16 cellular contexts compared by ENCODE assay signal in the genomic region with DNA sequence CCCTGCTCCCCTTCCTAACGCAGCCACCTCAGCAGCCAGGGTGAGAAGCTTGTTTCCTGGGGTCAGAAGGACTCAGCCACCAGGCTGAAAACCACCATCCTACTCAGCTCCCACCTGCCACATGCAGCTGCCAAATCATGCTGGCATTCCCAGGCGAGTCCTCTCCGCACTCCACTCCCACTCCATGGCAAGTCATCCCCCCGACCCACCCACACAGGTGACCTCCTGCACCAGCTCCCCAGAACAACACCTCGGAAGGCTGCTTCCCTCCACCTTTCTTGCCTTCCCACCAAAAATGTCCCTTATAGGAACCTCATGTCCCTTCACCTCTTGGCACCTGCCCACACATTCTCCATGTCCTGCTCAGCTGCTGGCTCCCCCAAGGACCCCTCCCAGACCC. TPM values are rescaled to one million over a fixed set of nuclear protein-coding genes. Genes with fewer than 3 reads are reported as not detected.
DNase-seq lines count a peak whose midpoint lies in the region; ATAC-seq, FAIRE-seq and TF ChIP-seq lines count a peak whose summit lies in the region.
"Had no signal": no experiment of that assay in that cellular context is flagged by ENCODE, and none has a peak within 500 bp of the region (broad histone marks: within the 10 kb centered on the region; RNA-seq: fewer than 3 reads in every experiment).

No MANE protein-coding gene starts in this region.

- H3K27me3 Mint-ChIP-seq in activated CD8-positive, alpha-beta T cell treated with anti-CD3 and anti-CD28 coated beads for 36 hours: no peaks in the 10 kb centered on the region
- no peaks in the 10 kb centered on the region for H3K27me3 Mint-ChIP-seq in naive B cell

- peaks cover 40% of the 10 kb centered on the region for H3K79me2 ChIP-seq in HepG2 (ENCODE audit: insufficient read depth, low read length)

- DNase-seq in HepG2 (ENCODE audit: low spot score): no peak
- no peak for DNase-seq in right lobe of liver
- DNase-seq in activated CD8-positive, alpha-beta T cell treated with anti-CD3 and anti-CD28 coated beads for 36 hours: no peak
- DNase-seq in naive B cell: no peak
- DNase-seq in HUDEP-2 (lab: John Stamatoyannopoulos, UW; ENCODE audit: unreplicated experiment in 76 of 76): no peak
- no peak for DNase-seq in NCI-H1048 (lab: John Stamatoyannopoulos, UW)
- DNase-seq: activated gamma-delta T cell treated with Interleukin-2 at 50 U/mL for 16 hours, kidney glomerular epithelial cell, mesendoderm, NCI-H1092 treated with DMSO at 0.1 percent for 48 hours, NCI-H510A treated with DMSO at 0.1 percent for 48 hours, retina had no signal

- no peak overlapping the region for H2AFZ ChIP-seq in HepG2 (ENCODE audit: low read length)
- H2AFZ ChIP-seq: hepatocyte had no signal

- 0 out of 2 replicates have a peak overlapping the region, but pooled peaks have one; percentile 2 for H3K9ac ChIP-seq in HepG2 (ENCODE audit: insufficient read depth, low read depth, low read length)

- H3K36me3 Mint-ChIP-seq in activated CD8-positive, alpha-beta T cell treated with anti-CD3 and anti-CD28 coated beads for 36 hours (ENCODE audit: low read depth): peaks cover 39% of the 10 kb centered on the region
- H3K36me3 Mint-ChIP-seq in naive B cell: peaks cover 5 to 20% of the 10 kb centered on the region in 2 donors

- no peak for TF ChIP-seq RAD21 in HepG2 (CRISPR knock-in tag; IDR thresholded peaks at IDR 0.05)

- ATAC-seq in HepG2 (no peak), right lobe of liver (no peak), naive B cell (ENCODE audit: low read depth in 2 of 2) (no peak), GM21717 (IDR thresholded peaks at IDR 0.05; ENCODE audit: unreplicated experiment) (no peak)
- no peak for ATAC-seq in activated CD8-positive, alpha-beta T cell treated with anti-CD3 and anti-CD28 coated beads for 36 hours
- ATAC-seq: WTC11 had no signal

- POLR2A ChIA-PET in HepG2 (lab: Yijun Ruan, JAX): no interaction called here
- POLR2A ChIA-PET in activated CD8-positive, alpha-beta T cell treated with anti-CD3 and anti-CD28 coated beads for 36 hours (lab: Charles Lee): interaction anchor here (0.9 to 3.1 kb wide), 4 partner anchors 10 to 23 kb away, joined by 3 to 17 read pairs (median 3); no protein-coding TSS in a partner anchor

- intact Hi-C loops in HepG2 (cut with micrococcal nuclease; ENCODE audit: unreplicated experiment) (no loop called here), right lobe of liver (cut with DNase I) (no loop called here)
- intact Hi-C loops in activated CD8-positive, alpha-beta T cell treated with anti-CD3 and anti-CD28 coated beads for 36 hours (cut with micrococcal nuclease): no loop called here

- H3K4me1 ChIP-seq in HepG2 (ENCODE audit: insufficient read depth, low read length) (peaks cover 27% of the 10 kb centered on the region), right lobe of liver (peaks cover 0 to 19% (median 7%) of the 10 kb centered on the region in 4 donors)

- H3K27me3 ChIP-seq in HepG2 (ENCODE audit: control insufficient read depth in 1 of 2, insufficient read depth in 2 of 2, low read length in 2 of 2) (no peaks in the 10 kb centered on the region; a peak in 1 of 5 replicates), right lobe of liver (no peaks in the 10 kb centered on the region)
- H3K27me3 ChIP-seq: hepatocyte had no signal

- H3K4me3 Mint-ChIP-seq in activated CD8-positive, alpha-beta T cell treated with anti-CD3 and anti-CD28 coated beads for 36 hours: no peak overlapping the region
- H3K4me3 Mint-ChIP-seq in naive B cell: peak overlapping the region in 1 of 8 donors; percentile 12
- H3K4me3 Mint-ChIP-seq: WTC11 had no signal

- H3K36me3 ChIP-seq in HepG2 (replicated peaks in 1 of 2; ENCODE audit: control insufficient read depth in 1 of 2, insufficient read depth in 2 of 2, low read length in 2 of 2) (peaks cover 39 to 57% of the 10 kb centered on the region in 2 experiments), right lobe of liver (peaks cover 0 to 41% (median 9%) of the 10 kb centered on the region in 4 donors)

- TF ChIP-seq POLR2A in HepG2 (IDR thresholded peaks at IDR 0.05; ENCODE audit: insufficient read depth in 1 of 2, low read depth in 2 of 2, low read length in 2 of 2) (no peak), right lobe of liver (IDR thresholded peaks at IDR 0.05) (no peak)

- CTCF ChIA-PET in HepG2 (lab: Yijun Ruan, JAX; ENCODE audit: low intra/inter-chr PET ratio, low total read pairs): no interaction called here
- CTCF ChIA-PET in activated CD8-positive, alpha-beta T cell treated with anti-CD3 and anti-CD28 coated beads for 36 hours (lab: Charles Lee): no interaction called here

- H3K9me3 ChIP-seq in HepG2 (ENCODE audit: low read length) (no peaks in the 10 kb centered on the region), right lobe of liver (no peaks in the 10 kb centered on the region)

- FAIRE-seq in HepG2 (lab: Jason Lieb, UNC): no peak
- FAIRE-seq: colon had no signal

- H3K4me3 ChIP-seq in HepG2 (replicated peaks in 1 of 3; ENCODE audit: insufficient read depth in 1 of 3, low read depth in 2 of 3, low read length in 3 of 3): no peak overlapping the region
- H3K4me3 ChIP-seq in right lobe of liver: no peak overlapping the region
- H3K4me3 ChIP-seq: hepatocyte had no signal

- no TSS peak for BruUV-seq in HepG2 (replicated peaks; lab: Mats Ljungman, UMichigan)

- H4K20me1 ChIP-seq in HepG2 (ENCODE audit: insufficient read depth, low read length): no peaks in the 10 kb centered on the region

- peak overlapping the region; percentile 75 for H3K27ac Mint-ChIP-seq in activated CD8-positive, alpha-beta T cell treated with anti-CD3 and anti-CD28 coated beads for 36 hours
- peak overlapping the region in 4 of 6 donors; percentile 67 to 93 (median 89) for H3K27ac Mint-ChIP-seq in naive B cell
- H3K27ac Mint-ChIP-seq: WTC11 had no signal

- H3K9me3 Mint-ChIP-seq in activated CD8-positive, alpha-beta T cell treated with anti-CD3 and anti-CD28 coated beads for 36 hours: no peaks in the 10 kb centered on the region
- H3K9me3 Mint-ChIP-seq in naive B cell: no peaks in the 10 kb centered on the region
- H3K9me3 Mint-ChIP-seq: WTC11 had no signal

- in situ Hi-C loops in HepG2 (cut with HindIII; ENCODE audit: extremely low pct_ligation_motif_present, low pct_unique_long_range_greater_than_20kb): no loop called here

- TF ChIP-seq EP300 in HepG2 (IDR thresholded peaks at IDR 0.05; ENCODE audit: low read depth in 2 of 2, low read length in 2 of 2): no peak
- TF ChIP-seq EP300 in HepG2 (CRISPR knock-in tag; IDR thresholded peaks at IDR 0.05; ENCODE audit: borderline replicate concordance): no peak

- 100% methylated on average over 4 of the region's 5 CpGs for WGBS in HepG2 (ENCODE audit: low lambda C conversion rate)
- 92% methylated on average over 4 of the region's 5 CpGs for WGBS in right lobe of liver (ENCODE audit: insufficient coverage, low coverage, low lambda C conversion rate, missing lambda C conversion rate)

- peaks cover 33% of the 10 kb centered on the region for H3K4me1 Mint-ChIP-seq in activated CD8-positive, alpha-beta T cell treated with anti-CD3 and anti-CD28 coated beads for 36 hours (ENCODE audit: low read depth)
- peaks cover 39 to 51% (median 40%) of the 10 kb centered on the region in 3 donors for H3K4me1 Mint-ChIP-seq in naive B cell

- H3K27ac ChIP-seq in HepG2 (ENCODE audit: extremely low read length, insufficient read depth, low read length): no peak overlapping the region
- no peak overlapping the region for H3K27ac ChIP-seq in right lobe of liver
- H3K27ac ChIP-seq: hepatocyte had no signal

- TF ChIP-seq CTCF in HepG2 (CRISPR knock-in tag; IDR thresholded peaks at IDR 0.05): no peak
- no peak for TF ChIP-seq CTCF in right lobe of liver (IDR thresholded peaks at IDR 0.05)
- TF ChIP-seq CTCF in activated CD8-positive, alpha-beta T cell treated with anti-CD3 and anti-CD28 coated beads for 36 hours (IDR thresholded peaks at IDR 0.05): no peak

- H3K4me2 ChIP-seq in HepG2 (ENCODE audit: low read depth, low read length): no peak overlapping the region
- H3K4me2 ChIP-seq: hepatocyte had no signal

RNA-seq across cellular contexts. Expression of gene PDAP1, which starts 4.6 kb away (rescaled TPM):
- total RNA-seq in HepG2 (2016; rRNA removed; fragmentation: Illumina TruSeq; extraction: Trizol) (95.1 and 100 TPM in 2 replicates), right lobe of liver (10 to 100 TPM; 36.3 to 52.9 (median 39.6) TPM)
- 15.0 and 19.2 TPM in 2 replicates for total RNA-seq in HepG2 (2016; cell fraction: cytosol; rRNA removed; fragmentation: Illumina TruSeq; extraction: Trizol; ENCODE audit: low read depth)
- 90.3 and 105 TPM in 2 replicates for total RNA-seq in HepG2 (2016; cell fraction: insoluble cytoplasmic fraction; rRNA removed; fragmentation: Illumina TruSeq; extraction: Trizol)
- 52.2 and 52.9 TPM in 2 replicates for total RNA-seq in HepG2 (2016; cell fraction: membrane; rRNA removed; fragmentation: Illumina TruSeq; extraction: Trizol)
- total RNA-seq in HepG2 (2016; cell fraction: nucleus; rRNA removed; fragmentation: Illumina TruSeq; extraction: Trizol): 30.1 and 33.8 TPM in 2 replicates
- polyA plus RNA-seq in HepG2 (2011; rRNA removed) (12.8 and 13.0 TPM in 2 replicates), naive B cell (ENCODE audit: low read depth in 6 of 6) (10 to 100 TPM; 23.3 to 28.5 (median 25.7) TPM)
- polyA plus RNA-seq in HepG2 (2011; cell fraction: cytosol; rRNA removed): 19.6 and 25.2 TPM in 2 replicates
- 14.1 and 20.3 TPM in 2 replicates for polyA plus RNA-seq in HepG2 (2011; cell fraction: nucleus; rRNA removed)
- polyA plus RNA-seq in HepG2 (2012): 53.9 and 81.7 TPM in 2 replicates
- 38.3 and 39.1 TPM in 2 replicates for polyA plus RNA-seq in HepG2 (2016; cell fraction: cytosol; fragmentation: Illumina TruSeq; extraction: Trizol; ENCODE audit: low read depth)
- polyA plus RNA-seq in HepG2 (2016; cell fraction: insoluble cytoplasmic fraction; fragmentation: Illumina TruSeq; extraction: Trizol; ENCODE audit: low read depth): 158 and 188 TPM in 2 replicates
- 81.7 and 84.4 TPM in 2 replicates for polyA plus RNA-seq in HepG2 (2016; cell fraction: membrane; fragmentation: Illumina TruSeq; extraction: Trizol; ENCODE audit: low read depth)
- 112 and 119 TPM in 2 replicates for polyA plus RNA-seq in HepG2 (2016; cell fraction: nucleus; fragmentation: Illumina TruSeq; extraction: Trizol; ENCODE audit: insufficient read depth, low read depth)
- polyA minus RNA-seq in HepG2 (2011; rRNA and poly(A)+ RNA removed; ENCODE audit: low replicate concordance): 11.3 and 20.5 TPM in 2 replicates
- 9.1 and 13.5 TPM in 2 replicates for polyA minus RNA-seq in HepG2 (2011; cell fraction: cytosol; rRNA and poly(A)+ RNA removed)
- 5.4 and 7.5 TPM in 2 replicates for polyA minus RNA-seq in HepG2 (2011; cell fraction: nucleus; rRNA and poly(A)+ RNA removed)
- total RNA-seq in activated CD8-positive, alpha-beta T cell treated with anti-CD3 and anti-CD28 coated beads for 36 hours: 100 to 1,000 TPM; 160 TPM

RNA-seq across cellular contexts. Expression of gene BUD31, which starts 5.0 kb away (rescaled TPM):
- total RNA-seq in HepG2 (2016; rRNA removed; fragmentation: Illumina TruSeq; extraction: Trizol) (79.1 and 101 TPM in 2 replicates), right lobe of liver (10 to 100 TPM; 25.6 to 49.2 (median 33.3) TPM)
- 107 and 126 TPM in 2 replicates for total RNA-seq in HepG2 (2016; cell fraction: cytosol; rRNA removed; fragmentation: Illumina TruSeq; extraction: Trizol; ENCODE audit: low read depth)
- total RNA-seq in HepG2 (2016; cell fraction: insoluble cytoplasmic fraction; rRNA removed; fragmentation: Illumina TruSeq; extraction: Trizol): 82.3 and 106 TPM in 2 replicates
- total RNA-seq in HepG2 (2016; cell fraction: membrane; rRNA removed; fragmentation: Illumina TruSeq; extraction: Trizol): 94.8 and 104 TPM in 2 replicates
- total RNA-seq in HepG2 (2016; cell fraction: nucleus; rRNA removed; fragmentation: Illumina TruSeq; extraction: Trizol): 32.8 and 34.3 TPM in 2 replicates
- polyA plus RNA-seq in HepG2 (2011; rRNA removed) (29.8 and 35.1 TPM in 2 replicates), naive B cell (ENCODE audit: low read depth in 6 of 6) (100 to 1,000 TPM; 129 to 201 (median 182) TPM)
- 28.0 and 29.4 TPM in 2 replicates for polyA plus RNA-seq in HepG2 (2011; cell fraction: cytosol; rRNA removed)
- polyA plus RNA-seq in HepG2 (2011; cell fraction: nucleus; rRNA removed): 22.8 and 23.2 TPM in 2 replicates
- 43.3 and 47.1 TPM in 2 replicates for polyA plus RNA-seq in HepG2 (2012)
- 95.5 and 116 TPM in 2 replicates for polyA plus RNA-seq in HepG2 (2016; cell fraction: cytosol; fragmentation: Illumina TruSeq; extraction: Trizol; ENCODE audit: low read depth)
- 107 and 115 TPM in 2 replicates for polyA plus RNA-seq in HepG2 (2016; cell fraction: insoluble cytoplasmic fraction; fragmentation: Illumina TruSeq; extraction: Trizol; ENCODE audit: low read depth)
- 80.6 and 97.1 TPM in 2 replicates for polyA plus RNA-seq in HepG2 (2016; cell fraction: membrane; fragmentation: Illumina TruSeq; extraction: Trizol; ENCODE audit: low read depth)
- 49.7 and 51.5 TPM in 2 replicates for polyA plus RNA-seq in HepG2 (2016; cell fraction: nucleus; fragmentation: Illumina TruSeq; extraction: Trizol; ENCODE audit: insufficient read depth, low read depth)
- 27.6 and 30.9 TPM in 2 replicates for polyA minus RNA-seq in HepG2 (2011; rRNA and poly(A)+ RNA removed; ENCODE audit: low replicate concordance)
- polyA minus RNA-seq in HepG2 (2011; cell fraction: cytosol; rRNA and poly(A)+ RNA removed): 16.5 and 20.6 TPM in 2 replicates
- polyA minus RNA-seq in HepG2 (2011; cell fraction: nucleus; rRNA and poly(A)+ RNA removed): 17.6 and 25.0 TPM in 2 replicates
- 100 to 1,000 TPM; 118 to 124 TPM for total RNA-seq in activated CD8-positive, alpha-beta T cell treated with anti-CD3 and anti-CD28 coated beads for 36 hours

RNA-seq across cellular contexts. Expression of gene ARPC1B, which starts 29.2 kb away (rescaled TPM):
- total RNA-seq in HepG2 (2016; rRNA removed; fragmentation: Illumina TruSeq; extraction: Trizol): 89.1 and 92.2 TPM in 2 replicates
- total RNA-seq in HepG2 (2016; cell fraction: cytosol; rRNA removed; fragmentation: Illumina TruSeq; extraction: Trizol; ENCODE audit: low read depth): 177 and 178 TPM in 2 replicates
- 96.5 and 103 TPM in 2 replicates for total RNA-seq in HepG2 (2016; cell fraction: insoluble cytoplasmic fraction; rRNA removed; fragmentation: Illumina TruSeq; extraction: Trizol)
- total RNA-seq in HepG2 (2016; cell fraction: membrane; rRNA removed; fragmentation: Illumina TruSeq; extraction: Trizol): 193 and 196 TPM in 2 replicates
- 40.7 and 55.8 TPM in 2 replicates for total RNA-seq in HepG2 (2016; cell fraction: nucleus; rRNA removed; fragmentation: Illumina TruSeq; extraction: Trizol)
- polyA plus RNA-seq in HepG2 (2011; rRNA removed): 72.9 and 89.3 TPM in 2 replicates
- 96.6 and 133 TPM in 2 replicates for polyA plus RNA-seq in HepG2 (2011; cell fraction: cytosol; rRNA removed)
- 99.1 and 115 TPM in 2 replicates for polyA plus RNA-seq in HepG2 (2011; cell fraction: nucleus; rRNA removed)
- 36.2 and 88.7 TPM in 2 replicates for polyA plus RNA-seq in HepG2 (2012)
- 263 and 307 TPM in 2 replicates for polyA plus RNA-seq in HepG2 (2016; cell fraction: cytosol; fragmentation: Illumina TruSeq; extraction: Trizol; ENCODE audit: low read depth)
- 123 and 124 TPM in 2 replicates for polyA plus RNA-seq in HepG2 (2016; cell fraction: insoluble cytoplasmic fraction; fragmentation: Illumina TruSeq; extraction: Trizol; ENCODE audit: low read depth)
- 224 and 233 TPM in 2 replicates for polyA plus RNA-seq in HepG2 (2016; cell fraction: membrane; fragmentation: Illumina TruSeq; extraction: Trizol; ENCODE audit: low read depth)
- 78.2 and 84.5 TPM in 2 replicates for polyA plus RNA-seq in HepG2 (2016; cell fraction: nucleus; fragmentation: Illumina TruSeq; extraction: Trizol; ENCODE audit: insufficient read depth, low read depth)
- polyA minus RNA-seq in HepG2 (2011; rRNA and poly(A)+ RNA removed; ENCODE audit: low replicate concordance): 58.7 and 66.9 TPM in 2 replicates
- polyA minus RNA-seq in HepG2 (2011; cell fraction: cytosol; rRNA and poly(A)+ RNA removed): 37.9 and 45.0 TPM in 2 replicates
- polyA minus RNA-seq in HepG2 (2011; cell fraction: nucleus; rRNA and poly(A)+ RNA removed): 27.1 and 29.6 TPM in 2 replicates
- total RNA-seq in right lobe of liver: 100 to 1,000 TPM in 2 of 6 experiments, 10 to 100 TPM in 4; 24.4 to 197 (median 52.7) TPM
- total RNA-seq in activated CD8-positive, alpha-beta T cell treated with anti-CD3 and anti-CD28 coated beads for 36 hours: 100 to 1,000 TPM; 304 to 307 TPM
- polyA plus RNA-seq in naive B cell (ENCODE audit: low read depth in 6 of 6): 100 to 1,000 TPM; 434 to 595 (median 483) TPM

RNA-seq across cellular contexts. Expression of gene PTCD1, which starts 34.8 kb away (rescaled TPM):
- 4.7 and 8.4 TPM in 2 replicates for total RNA-seq in HepG2 (2016; rRNA removed; fragmentation: Illumina TruSeq; extraction: Trizol)
- 1.1 TPM in 2 replicates for total RNA-seq in HepG2 (2016; cell fraction: cytosol; rRNA removed; fragmentation: Illumina TruSeq; extraction: Trizol; ENCODE audit: low read depth)
- total RNA-seq in HepG2 (2016; cell fraction: insoluble cytoplasmic fraction; rRNA removed; fragmentation: Illumina TruSeq; extraction: Trizol): 6.6 and 6.9 TPM in 2 replicates
- total RNA-seq in HepG2 (2016; cell fraction: membrane; rRNA removed; fragmentation: Illumina TruSeq; extraction: Trizol): 2.7 and 3.1 TPM in 2 replicates
- total RNA-seq in HepG2 (2016; cell fraction: nucleus; rRNA removed; fragmentation: Illumina TruSeq; extraction: Trizol): 5.3 and 7.0 TPM in 2 replicates
- 3.0 and 3.4 TPM in 2 replicates for polyA plus RNA-seq in HepG2 (2011; rRNA removed)
- polyA plus RNA-seq in HepG2 (2011; cell fraction: cytosol; rRNA removed): 2.6 and 3.5 TPM in 2 replicates
- 8.7 and 9.3 TPM in 2 replicates for polyA plus RNA-seq in HepG2 (2011; cell fraction: nucleus; rRNA removed)
- 2.8 and 4.0 TPM in 2 replicates for polyA plus RNA-seq in HepG2 (2012)
- polyA plus RNA-seq in HepG2 (2016; cell fraction: cytosol; fragmentation: Illumina TruSeq; extraction: Trizol; ENCODE audit: low read depth): 0.45 and 0.50 TPM in 2 replicates
- 3.6 and 4.2 TPM in 2 replicates for polyA plus RNA-seq in HepG2 (2016; cell fraction: insoluble cytoplasmic fraction; fragmentation: Illumina TruSeq; extraction: Trizol; ENCODE audit: low read depth)
- polyA plus RNA-seq in HepG2 (2016; cell fraction: membrane; fragmentation: Illumina TruSeq; extraction: Trizol; ENCODE audit: low read depth): 1.1 TPM in 2 replicates
- polyA plus RNA-seq in HepG2 (2016; cell fraction: nucleus; fragmentation: Illumina TruSeq; extraction: Trizol; ENCODE audit: insufficient read depth, low read depth): 7.2 and 7.4 TPM in 2 replicates
- 4.9 and 6.4 TPM in 2 replicates for polyA minus RNA-seq in HepG2 (2011; rRNA and poly(A)+ RNA removed; ENCODE audit: low replicate concordance)
- 2.3 and 3.4 TPM in 2 replicates for polyA minus RNA-seq in HepG2 (2011; cell fraction: cytosol; rRNA and poly(A)+ RNA removed)
- 3.3 and 5.2 TPM in 2 replicates for polyA minus RNA-seq in HepG2 (2011; cell fraction: nucleus; rRNA and poly(A)+ RNA removed)
- 1 to 10 TPM; 2.4 to 5.3 (median 2.8) TPM for total RNA-seq in right lobe of liver
- total RNA-seq in activated CD8-positive, alpha-beta T cell treated with anti-CD3 and anti-CD28 coated beads for 36 hours: 1 to 10 TPM; 7.2 to 8.2 TPM
- 1 to 10 TPM; 2.3 to 6.3 (median 3.5) TPM for polyA plus RNA-seq in naive B cell (ENCODE audit: low read depth in 6 of 6)

RNA-seq across cellular contexts. Expression of gene CPSF4, which starts 35.0 kb away (rescaled TPM):
- 44.4 and 49.6 TPM in 2 replicates for total RNA-seq in HepG2 (2016; rRNA removed; fragmentation: Illumina TruSeq; extraction: Trizol)
- total RNA-seq in HepG2 (2016; cell fraction: cytosol; rRNA removed; fragmentation: Illumina TruSeq; extraction: Trizol; ENCODE audit: low read depth): 49.0 and 53.5 TPM in 2 replicates
- 45.9 and 53.1 TPM in 2 replicates for total RNA-seq in HepG2 (2016; cell fraction: insoluble cytoplasmic fraction; rRNA removed; fragmentation: Illumina TruSeq; extraction: Trizol)
- 79.7 and 79.9 TPM in 2 replicates for total RNA-seq in HepG2 (2016; cell fraction: membrane; rRNA removed; fragmentation: Illumina TruSeq; extraction: Trizol)
- 37.5 and 41.5 TPM in 2 replicates for total RNA-seq in HepG2 (2016; cell fraction: nucleus; rRNA removed; fragmentation: Illumina TruSeq; extraction: Trizol)
- 34.1 and 46.9 TPM in 2 replicates for polyA plus RNA-seq in HepG2 (2011; rRNA removed)
- 25.3 and 33.9 TPM in 2 replicates for polyA plus RNA-seq in HepG2 (2011; cell fraction: cytosol; rRNA removed)
- polyA plus RNA-seq in HepG2 (2011; cell fraction: nucleus; rRNA removed): 91.4 and 98.3 TPM in 2 replicates
- polyA plus RNA-seq in HepG2 (2012): 20.7 and 21.6 TPM in 2 replicates
- polyA plus RNA-seq in HepG2 (2016; cell fraction: cytosol; fragmentation: Illumina TruSeq; extraction: Trizol; ENCODE audit: low read depth): 59.8 and 60.5 TPM in 2 replicates
- polyA plus RNA-seq in HepG2 (2016; cell fraction: insoluble cytoplasmic fraction; fragmentation: Illumina TruSeq; extraction: Trizol; ENCODE audit: low read depth): 48.9 and 50.6 TPM in 2 replicates
- polyA plus RNA-seq in HepG2 (2016; cell fraction: membrane; fragmentation: Illumina TruSeq; extraction: Trizol; ENCODE audit: low read depth): 72.4 and 75.2 TPM in 2 replicates
- polyA plus RNA-seq in HepG2 (2016; cell fraction: nucleus; fragmentation: Illumina TruSeq; extraction: Trizol; ENCODE audit: insufficient read depth, low read depth): 101 and 102 TPM in 2 replicates
- 50.0 and 95.3 TPM in 2 replicates for polyA minus RNA-seq in HepG2 (2011; rRNA and poly(A)+ RNA removed; ENCODE audit: low replicate concordance)
- polyA minus RNA-seq in HepG2 (2011; cell fraction: cytosol; rRNA and poly(A)+ RNA removed): 12.8 and 13.5 TPM in 2 replicates
- 36.1 and 37.3 TPM in 2 replicates for polyA minus RNA-seq in HepG2 (2011; cell fraction: nucleus; rRNA and poly(A)+ RNA removed)
- 10 to 100 TPM; 10.1 to 16.7 (median 12.0) TPM for total RNA-seq in right lobe of liver
- 10 to 100 TPM; 62.3 to 64.6 TPM for total RNA-seq in activated CD8-positive, alpha-beta T cell treated with anti-CD3 and anti-CD28 coated beads for 36 hours
- 10 to 100 TPM; 21.5 to 51.4 (median 24.5) TPM for polyA plus RNA-seq in naive B cell (ENCODE audit: low read depth in 6 of 6)
